Comparison of ENCODE assay signal across 8 cellular contexts in genomic region chr12:76037130-76038105, GRCh38. TPM values are rescaled to one million over a fixed set of nuclear protein-coding genes. Genes with fewer than 3 reads are reported as not detected.
DNase-seq lines count a peak whose midpoint lies in the region; FAIRE-seq and TF ChIP-seq lines count a peak whose summit lies in the region.

No MANE protein-coding gene starts in this region.

- no peak overlapping the region for H2AK5ac ChIP-seq in H9 (ENCODE audit: insufficient read length, low read length)

- peaks cover 4% of the 10 kb centered on the region for H3K23me2 ChIP-seq in H9 (ENCODE audit: insufficient read length, low read depth, low read length, poor library complexity, severe bottlenecking)

- no peak overlapping the region for H3K56ac ChIP-seq in H9 (ENCODE audit: insufficient read length, low read depth, low read length)

- no peak overlapping the region for H3K23ac ChIP-seq in H9 (ENCODE audit: insufficient read length, low read depth, low read length)

- H3K4me1 ChIP-seq in H9 (ENCODE audit: insufficient read depth, low read length) = peaks cover 12% of the 10 kb centered on the region
- peaks cover 0 to 4% of the 10 kb centered on the region in 2 donors for H3K4me1 ChIP-seq in kidney (ENCODE audit: control insufficient read depth in 1 of 2, insufficient read depth in 1 of 2, low read depth in 1 of 2, low read length in 2 of 2)
- H3K4me1 ChIP-seq in stomach = peaks cover 0 to 33% (median 18%) of the 10 kb centered on the region in 4 donors

- no peaks in the 10 kb centered on the region for H3K27me3 ChIP-seq in H9 (ENCODE audit: insufficient read depth, low read length)
- no peaks in the 10 kb centered on the region for H3K27me3 ChIP-seq in stomach

- no peaks in the 10 kb centered on the region for H3K79me1 ChIP-seq in H9 (ENCODE audit: insufficient read depth, low read depth, low read length, poor library complexity, severe bottlenecking)

- H3K4me3 Mint-ChIP-seq in H9 = no peak overlapping the region; a peak in 2 of 5 replicates

- no peaks in the 10 kb centered on the region for H3K36me3 ChIP-seq in kidney (ENCODE audit: control insufficient read depth in 1 of 2, insufficient read depth in 2 of 2, low read length in 2 of 2)
- no peaks in the 10 kb centered on the region for H3K36me3 ChIP-seq in stomach

- H4K20me1 ChIP-seq in H9 (ENCODE audit: control insufficient read depth, insufficient read depth, insufficient read length) = no peaks in the 10 kb centered on the region

- no peak for TF ChIP-seq EP300 in stomach (IDR thresholded peaks at IDR 0.05)

- H3K4me3 ChIP-seq in kidney (ENCODE audit: low read length in 2 of 2) = no peak overlapping the region
- no peak overlapping the region for H3K4me3 ChIP-seq in stomach

- no peak overlapping the region for H3K18ac ChIP-seq in H9 (ENCODE audit: insufficient read length, low read depth, low read length)

- no peak overlapping the region for H2BK15ac ChIP-seq in H9 (ENCODE audit: low read depth, low read length)

- H3T11ph ChIP-seq in H9 (ENCODE audit: low read length) = no peak overlapping the region

- peak; percentile 82 for FAIRE-seq in kidney (lab: Jason Lieb, UNC)

- no peak overlapping the region for H2AFZ ChIP-seq in H9 (ENCODE audit: low read length)

- H3K4me1 Mint-ChIP-seq in H9 = peaks cover 45 to 61% of the 10 kb centered on the region in 2 experiments

- no peak overlapping the region for H4K5ac ChIP-seq in H9 (ENCODE audit: insufficient read length, low read depth, low read length)

- H3K9me3 Mint-ChIP-seq in H9 = no peaks in the 10 kb centered on the region; a peak in 1 of 5 replicates

- H2BK20ac ChIP-seq in H9 (ENCODE audit: low read depth, low read length, poor library complexity, severe bottlenecking) = no peak overlapping the region

- TF ChIP-seq CTCF in H9 (conservative IDR thresholded peaks at IDR 0.05) (peak; percentile 89), LNCAP (IDR thresholded peaks at IDR 0.05) (peak; percentile 76), kidney (IDR thresholded peaks at IDR 0.05; ENCODE audit: borderline replicate concordance, extremely low read depth, insufficient read depth) (peak; percentile 90), stomach (IDR thresholded peaks at IDR 0.05) (peak in 5 of 7 experiments; percentile 73 to 80 (median 74))

- H3K79me2 ChIP-seq in H9 (ENCODE audit: insufficient read depth, low read length) = no peaks in the 10 kb centered on the region

- no peak overlapping the region for H2BK120ac ChIP-seq in H9 (ENCODE audit: low read depth, low read length, poor library complexity, severe bottlenecking)

- H4K91ac ChIP-seq in H9 (ENCODE audit: insufficient read length, low read depth, low read length) = no peak overlapping the region

- intact Hi-C loops in kidney (cut with DNase I) (loop anchor here (10.0 kb wide), 1 partner anchor 513 kb away; no protein-coding TSS in a partner anchor), stomach (cut with DNase I; ENCODE audit: low total_unique reads) (loop anchor here (5.0 kb wide), 1 partner anchor 510 kb away; no protein-coding TSS in a partner anchor)

- no peak for TF ChIP-seq POLR2A in stomach (IDR thresholded peaks at IDR 0.05)

- no CpG with 5 or more reads among the region's 13 CpGs for WGBS in H9 (ENCODE audit: extremely low coverage, insufficient read length, low lambda C conversion rate)
- WGBS in stomach, 5 donors = 20 to 28% (median 22%) methylated on average over 13 of the region's 13 CpGs

- H3K9ac ChIP-seq in H9 (ENCODE audit: extremely low read depth, insufficient read length, low read length) (no peak overlapping the region), kidney (ENCODE audit: low read length in 2 of 2) (peak overlapping the region in 1 of 2 donors; percentile 4)

- no peak overlapping the region for H3K14ac ChIP-seq in H9 (ENCODE audit: insufficient read depth, low read length)

- DNase-seq in A172 (ENCODE audit: low spot score) (peak; percentile 75), GM03348 (ENCODE audit: low spot score) (peak; percentile 66), H9 (no peak), T47D (ENCODE audit: low read depth in 1 of 2, low spot score in 1 of 2) (peak; percentile 28 to 90), kidney (no peak), stomach (no peak)

- H2BK5ac ChIP-seq in H9 (ENCODE audit: insufficient read length, low read length) = no peak overlapping the region

- no peaks in the 10 kb centered on the region for H3K27me3 Mint-ChIP-seq in H9 (ENCODE audit: low read depth)

- H3K4ac ChIP-seq in H9 (ENCODE audit: low read depth, low read length) = no peak overlapping the region

- peak overlapping the region; percentile 1 for H3K27ac ChIP-seq in H9 (ENCODE audit: insufficient read length, low read depth, low read length)
- no peak overlapping the region for H3K27ac ChIP-seq in kidney (ENCODE audit: low read depth in 2 of 2, low read length in 2 of 2)
- no peak overlapping the region for H3K27ac ChIP-seq in stomach

- in situ Hi-C loops in T47D (cut with HindIII; ENCODE audit: low pct_unique_long_range_greater_than_20kb, low sequenced_read_pairs) = no loop called here

- H2BK12ac ChIP-seq in H9 (ENCODE audit: insufficient read length, low read depth, low read length) = no peak overlapping the region

- no peaks in the 10 kb centered on the region for H3K36me3 Mint-ChIP-seq in H9 (ENCODE audit: insufficient read depth in 1 of 3, low read depth in 3 of 3)

- peak overlapping the region; percentile 31 to 67 (median 55); a peak in 5 of 7 replicates for H3K27ac Mint-ChIP-seq in H9

- no peaks in the 10 kb centered on the region for H3K9me3 ChIP-seq in H9 (ENCODE audit: control insufficient read depth, low read depth, low read length)
- H3K9me3 ChIP-seq in kidney (ENCODE audit: control insufficient read depth in 1 of 2, low read length in 2 of 2) = no peaks in the 10 kb centered on the region
- no peaks in the 10 kb centered on the region for H3K9me3 ChIP-seq in stomach

- H4K8ac ChIP-seq in H9 (replicated peaks; ENCODE audit: insufficient read length, low read depth, low read length) = no peak overlapping the region

- peak overlapping the region; percentile 3 for H3K4me2 ChIP-seq in H9 (ENCODE audit: insufficient read depth, insufficient read length, low read length)

TF ChIP-seq in PFSK-1, 5 proteins besides CTCF, POLR2A, EP300 and RAD21:
- TF ChIP-seq REST (IDR thresholded peaks at IDR 0.05; ENCODE audit: insufficient read depth in 1 of 2, low read depth in 2 of 2, low read length in 2 of 2) = no peak
- TF ChIP-seq FOXP2 (optimal IDR thresholded peaks at IDR 0.05; ENCODE audit: borderline replicate concordance, extremely low read depth, extremely low read length, insufficient read depth) = no peak
- peak; percentile 59 for TF ChIP-seq POLR2AphosphoS5 (IDR thresholded peaks at IDR 0.05; ENCODE audit: low read depth, low read length)
- 0 out of 2 replicates have a peak, but pooled peaks have one; percentile 11 for TF ChIP-seq SIN3A (IDR thresholded peaks at IDR 0.05; ENCODE audit: borderline replicate concordance, insufficient read depth, low read length)
- TF ChIP-seq TAF1 (IDR thresholded peaks at IDR 0.05; ENCODE audit: borderline replicate concordance, insufficient read depth, low read length) = no peak

RNA-seq across cellular contexts. Expression of gene PHLDA1, which starts 5.8 kb away (rescaled TPM):
- total RNA-seq in A172 (2014; rRNA removed; shearing (Covaris generic)) = 48.3 and 61.6 TPM in 2 replicates
- total RNA-seq in H9 (2021) (106 TPM in 2 replicates), kidney (15.3 TPM), stomach (10 to 100 TPM in 4 of 5 donors, 1 to 10 TPM in 1; 4.9 to 62.4 (median 12.5) TPM)
- polyA plus RNA-seq in PFSK-1 (2012; ENCODE audit: insufficient read length, low read depth) = 9.9 TPM
- polyA plus RNA-seq in kidney (ENCODE audit: insufficient read depth, low read depth, low replicate concordance) (9.5 TPM), stomach (10 to 100 TPM; 15.3 to 26.5 (median 17.7) TPM)

RNA-seq across cellular contexts. Expression of gene NAP1L1, which starts 47.1 kb away (rescaled TPM):
- 547 and 785 TPM in 2 replicates for total RNA-seq in A172 (2014; rRNA removed; shearing (Covaris generic))
- 988 and 1,012 TPM in 2 replicates for total RNA-seq in H9 (2021)
- 441 TPM for polyA plus RNA-seq in PFSK-1 (2012; ENCODE audit: insufficient read length, low read depth)
- 288 TPM for total RNA-seq in kidney
- polyA plus RNA-seq in kidney (ENCODE audit: insufficient read depth, low read depth, low replicate concordance) = 180 TPM
- total RNA-seq in stomach = 100 to 1,000 TPM in 4 of 5 donors, 10 to 100 TPM in 1; 95.0 to 342 (median 257) TPM
- polyA plus RNA-seq in stomach = 100 to 1,000 TPM; 197 to 329 (median 206) TPM

Comparison
In these comparisons a context has a peak if more than half of its experiments do, and no peak if none do; other contexts are left out.
1. DNase-seq: peak in A172 (single experiment), GM03348 (single experiment) and T47D (2 of 2); none in H9 (single experiment), kidney (single experiment) and stomach (single experiment).
2. Peak in every context shown above with its lines, with median percentiles within 50 percentile points of each other: CTCF ChIP-seq.